ENCODE assay signal across 8 cellular contexts in the genomic region with DNA sequence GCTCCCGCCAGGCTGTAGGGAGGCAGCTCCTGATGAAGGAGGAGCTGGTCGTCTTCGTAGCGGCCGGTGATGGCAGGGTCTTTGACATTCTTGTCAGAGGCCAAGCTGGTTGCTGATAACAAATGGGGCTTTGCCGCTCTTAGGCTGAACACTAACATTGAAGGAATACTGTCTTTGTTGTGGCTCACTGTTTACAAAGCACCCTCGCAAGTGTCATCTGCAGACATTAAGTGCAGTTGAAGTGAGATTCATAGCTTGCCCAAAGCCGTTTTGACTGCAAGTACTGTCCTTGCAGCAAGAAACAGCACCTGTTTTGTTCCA. TPM values are rescaled to one million over a fixed set of nuclear protein-coding genes. Genes with fewer than 3 reads are reported as not detected.
DNase-seq lines count a peak whose midpoint lies in the region; ATAC-seq and TF ChIP-seq lines count a peak whose summit lies in the region.

No MANE protein-coding gene starts in this region.

- intact Hi-C loops in psoas muscle (cut with DNase I) = loop anchor here in 1 of 2 donors (5.0 kb wide), 1 partner anchor 89 kb away; a partner anchor contains a TSS

- no peak for TF ChIP-seq CTCF in psoas muscle (IDR thresholded peaks at IDR 0.05)

- H3K27ac ChIP-seq in psoas muscle = peak overlapping the region; percentile 97

- H3K4me3 ChIP-seq in psoas muscle = peak overlapping the region; percentile 96

- peaks cover 0 to 20% of the 10 kb centered on the region in 2 donors for H3K36me3 ChIP-seq in psoas muscle (ENCODE audit: insufficient read depth in 1 of 2, low read depth in 1 of 2)

- peak in 1 of 4 donors; percentile 0 for ATAC-seq in psoas muscle
- ATAC-seq in GM21423 (IDR thresholded peaks at IDR 0.05; ENCODE audit: unreplicated experiment) = no peak

- no peaks in the 10 kb centered on the region for H3K27me3 ChIP-seq in psoas muscle (ENCODE audit: insufficient read depth in 3 of 3, low read length in 2 of 3)

- peak; percentile 67 for DNase-seq in NCI-H2029 (lab: John Stamatoyannopoulos, UW)
- DNase-seq in NCI-H2029 treated with DMSO at 0.1 percent for 48 hours (lab: John Stamatoyannopoulos, UW) = no peak
- peak; percentile 55 for DNase-seq in RKO (ENCODE audit: low spot score)
- DNase-seq in fibroblast of gingiva (ENCODE audit: low read depth) = peak; percentile 35
- DNase-seq in psoas muscle = no peak
- no peak for DNase-seq in SW 1271 (lab: John Stamatoyannopoulos, UW)
- no peak for DNase-seq in GM03348 (ENCODE audit: low spot score)

- no peaks in the 10 kb centered on the region for H3K9me3 ChIP-seq in psoas muscle

- 0 to 2% (median 1%) methylated on average over 8 of the region's 8 CpGs for WGBS in psoas muscle, 3 donors

- H3K4me1 ChIP-seq in psoas muscle = peaks cover 18% of the 10 kb centered on the region

RNA-seq across cellular contexts. Expression of a gene that starts 0.5 kb away (rescaled TPM):
- 10 to 100 TPM; 31.2 to 43.6 (median 40.8) TPM for total RNA-seq in psoas muscle
- 10 to 100 TPM in 2 of 3 donors, 1 to 10 TPM in 1; 9.8 to 51.8 (median 14.1) TPM for polyA plus RNA-seq in psoas muscle

RNA-seq across cellular contexts. Expression of a gene that starts 34.2 kb away (rescaled TPM):
- total RNA-seq in psoas muscle = not detected
- polyA plus RNA-seq in psoas muscle = under 1 TPM in 2 of 3 donors, not detected in 1; 0.03 to 0.04 TPM

Comparison
In these comparisons a context has a peak if more than half of its experiments do, and no peak if none do; other contexts are left out.
1. DNase-seq: peak in NCI-H2029 (single experiment), RKO (single experiment) and fibroblast of gingiva (single experiment); none in NCI-H2029 treated with DMSO at 0.1 percent for 48 hours (single experiment), psoas muscle (0 of 2), SW 1271 (0 of 2) and GM03348 (single experiment).